In genomic region chr7:106054133-106054532, GRCh38 we compare ENCODE assay signal across 19 cellular contexts. TPM values are rescaled to one million over a fixed set of nuclear protein-coding genes. Genes with fewer than 3 reads are reported as not detected.
DNase-seq lines count a peak whose midpoint lies in the region; ATAC-seq, FAIRE-seq and TF ChIP-seq lines count a peak whose summit lies in the region.
"Had no signal": no experiment of that assay in that cellular context is flagged by ENCODE, and none has a peak within 500 bp of the region (broad histone marks: within the 10 kb centered on the region; RNA-seq: fewer than 3 reads in every experiment).

No MANE protein-coding gene starts in this region.

- 0 out of 2 replicates have a peak overlapping the region, but pooled peaks have one; percentile 1 for H2BK15ac ChIP-seq in H1 (ENCODE audit: low read length)

- H3K27me3 Mint-ChIP-seq in stimulated activated memory B cell treated with anti-CD40 and anti-IgM and Interleukin-4, amounts not matched to agents 10 μg/mL and 1 μg/mL and 100 μg/mL, for 72 hours: no peaks in the 10 kb centered on the region
- H3K27me3 Mint-ChIP-seq: B cell; CD4-positive, alpha-beta T cell had no signal

- peaks cover 16% of the 10 kb centered on the region; the same call in 1 of the 2 replicates for H3K9me3 ChIP-seq in OCI-LY7 (ENCODE audit: low read length)
- no peaks in the 10 kb centered on the region for H3K9me3 ChIP-seq in H1 (ENCODE audit: insufficient read depth in 2 of 2, low read depth in 1 of 2, low read length in 1 of 2)

- H3K27ac ChIP-seq in OCI-LY7 (ENCODE audit: low read depth, low read length, poor library complexity, severe bottlenecking): peak overlapping the region; percentile 38
- no peak overlapping the region for H3K27ac ChIP-seq in H1 (ENCODE audit: low read depth, low read length)
- H3K27ac ChIP-seq: GM23248 had no signal

- H3K4me3 ChIP-seq in H7 (ENCODE audit: insufficient read depth, low read depth, low read length) (no peak overlapping the region), OCI-LY7 (ENCODE audit: low read depth, low read length, poor library complexity, severe bottlenecking) (no peak overlapping the region), H1 (ENCODE audit: extremely low read depth in 1 of 4, insufficient read depth in 2 of 4, low read depth in 3 of 4, low read length in 4 of 4) (no peak overlapping the region)
- H3K4me3 ChIP-seq: GM23248 had no signal

- no peak overlapping the region; the same call in 1 of the 2 replicates for H2BK5ac ChIP-seq in H1 (ENCODE audit: low read depth, low read length)

- BruUV-seq in OCI-LY7 (replicated peaks; lab: Mats Ljungman, UMichigan): no TSS peak

- no peak overlapping the region for H4K91ac ChIP-seq in H1 (replicated peaks; ENCODE audit: insufficient read length, low read length)

- H2BK120ac ChIP-seq in H1 (replicated peaks; ENCODE audit: low read depth, low read length): no peak overlapping the region

- no peaks in the 10 kb centered on the region for H4K20me1 ChIP-seq in OCI-LY7 (ENCODE audit: insufficient read depth, low read length)
- no peaks in the 10 kb centered on the region for H4K20me1 ChIP-seq in H1 (replicated peaks in 1 of 2; ENCODE audit: control insufficient read depth in 1 of 2, insufficient read depth in 2 of 2, low read length in 2 of 2)

- no peak overlapping the region for H3K9ac ChIP-seq in H1 (replicated peaks in 1 of 4; ENCODE audit: extremely low read depth in 1 of 4, low read depth in 3 of 4, low read length in 3 of 4)
- H3K9ac ChIP-seq: GM23248 had no signal

- H3K23me2 ChIP-seq in H1 (ENCODE audit: low read depth, low read length): no peaks in the 10 kb centered on the region

- no peaks in the 10 kb centered on the region for H3K79me1 ChIP-seq in H1 (ENCODE audit: low read depth, low read length)

- H4K5ac ChIP-seq in H1 (ENCODE audit: insufficient read length, low read depth, low read length): no peak overlapping the region

- WGBS in H1 (ENCODE audit: extremely low coverage in 1 of 2, insufficient coverage in 1 of 2, insufficient read length in 1 of 2, insufficient replicate concordance in 2 of 2, low coverage in 1 of 2, low lambda C conversion rate in 2 of 2, missing lambda C conversion rate in 1 of 2), 2 experiments: 87% methylated on average over 3 of the region's 3 CpGs; no CpG with 5 or more reads in 1 of the 2 experiments

- no peak for TF ChIP-seq EP300 in H1 (IDR thresholded peaks at IDR 0.05; ENCODE audit: borderline replicate concordance in 1 of 2, low read depth in 2 of 2, low read length in 2 of 2)

- no peak overlapping the region for H3K56ac ChIP-seq in H1 (replicated peaks; ENCODE audit: insufficient read length, low read depth, low read length)

- H3K4ac ChIP-seq in H1 (replicated peaks; ENCODE audit: insufficient read length, low read depth, low read length): no peak overlapping the region

- H4K8ac ChIP-seq in H1 (ENCODE audit: extremely low read depth, insufficient read depth, low read length): no peak overlapping the region

- FAIRE-seq in H1 (lab: Jason Lieb, UNC): no peak
- FAIRE-seq: A204.1, G401.6, GM12892 had no signal

- H3K36me3 ChIP-seq in H7 (replicated peaks; ENCODE audit: control insufficient read depth, insufficient read depth, low read length) (no peaks in the 10 kb centered on the region), OCI-LY7 (ENCODE audit: insufficient read depth, low read length) (peaks cover 11% of the 10 kb centered on the region; the same call in 1 of the 2 replicates), H1 (ENCODE audit: control insufficient read depth in 2 of 4, insufficient read depth in 4 of 4, low read length in 3 of 4) (no peaks in the 10 kb centered on the region)

- no peaks in the 10 kb centered on the region for H3K36me3 Mint-ChIP-seq in stimulated activated memory B cell treated with anti-CD40 and anti-IgM and Interleukin-4, amounts not matched to agents 10 μg/mL and 1 μg/mL and 100 μg/mL, for 72 hours

- no peak for ATAC-seq in stimulated activated memory B cell treated with anti-CD40 and anti-IgM and Interleukin-4, amounts not matched to agents 10 μg/mL and 1 μg/mL and 100 μg/mL, for 72 hours
- no peak for ATAC-seq in HG03378 (IDR thresholded peaks at IDR 0.05; ENCODE audit: unreplicated experiment)

- H3K27ac Mint-ChIP-seq in stimulated activated memory B cell treated with anti-CD40 and anti-IgM and Interleukin-4, amounts not matched to agents 10 μg/mL and 1 μg/mL and 100 μg/mL, for 72 hours: peak overlapping the region; percentile 63
- H3K27ac Mint-ChIP-seq: CD4-positive, alpha-beta T cell had no signal

- H3K27me3 ChIP-seq in H7 (ENCODE audit: control insufficient read depth, insufficient read depth, low read length) (no peaks in the 10 kb centered on the region), H1 (replicated peaks in 1 of 4; ENCODE audit: control insufficient read depth in 3 of 4, extremely low read depth in 1 of 4, insufficient read depth in 3 of 4, low read length in 3 of 4) (no peaks in the 10 kb centered on the region)

- H3K18ac ChIP-seq in H1 (ENCODE audit: extremely low read depth, low read length): no peak overlapping the region

- H3K9me2 ChIP-seq in OCI-LY7 (ENCODE audit: insufficient read depth, low read length): no peaks in the 10 kb centered on the region

- peak overlapping the region; percentile 64; the same call in 1 of the 2 replicates for H2AFZ ChIP-seq in OCI-LY7 (ENCODE audit: low read length)
- H2AFZ ChIP-seq in H1 (ENCODE audit: low read length): no peak overlapping the region
- H2AFZ ChIP-seq: GM23248 had no signal

- H3K4me2 ChIP-seq in OCI-LY7 (ENCODE audit: low read length) (peak overlapping the region; percentile 39; the same call in 1 of the 2 replicates), H1 (ENCODE audit: insufficient read depth in 1 of 2, low read depth in 2 of 2, low read length in 2 of 2) (no peak overlapping the region)

- TF ChIP-seq CTCF in OCI-LY7 (conservative IDR thresholded peaks at IDR 0.05; ENCODE audit: low read length): no peak
- TF ChIP-seq CTCF in H1 (IDR thresholded peaks at IDR 0.05; ENCODE audit: control extremely low read depth in 1 of 3, insufficient read depth in 1 of 3, low read depth in 1 of 3, low read length in 3 of 3): no peak

- intact Hi-C loops in OCI-LY7 (cut with micrococcal nuclease; ENCODE audit: unreplicated experiment): loop anchor here (10.0 kb wide), 1 partner anchor 811 kb away; the partner anchor contains the start of gene PIK3CG

- H3K79me2 ChIP-seq in OCI-LY7 (ENCODE audit: insufficient read depth, low read depth, low read length): no peaks in the 10 kb centered on the region
- H3K79me2 ChIP-seq in H1 (ENCODE audit: control insufficient read depth in 1 of 2, insufficient read depth in 2 of 2, low read length in 2 of 2): no peaks in the 10 kb centered on the region

- H3K23ac ChIP-seq in H1 (ENCODE audit: insufficient read length): no peak overlapping the region

- H3K9me3 Mint-ChIP-seq in stimulated activated memory B cell treated with anti-CD40 and anti-IgM and Interleukin-4, amounts not matched to agents 10 μg/mL and 1 μg/mL and 100 μg/mL, for 72 hours: no peaks in the 10 kb centered on the region
- H3K9me3 Mint-ChIP-seq: CD4-positive, alpha-beta T cell had no signal

- H2BK20ac ChIP-seq in H1 (ENCODE audit: low read length): peak overlapping the region; percentile 37; the same call in 1 of the 2 replicates

- H3K4me1 ChIP-seq in OCI-LY7 (ENCODE audit: insufficient read depth, low read length, poor library complexity, severe bottlenecking) (peaks cover 78% of the 10 kb centered on the region), H1 (replicated peaks in 1 of 4; ENCODE audit: control insufficient read depth in 3 of 4, insufficient read depth in 4 of 4, low read length in 3 of 4) (peaks cover 0 to 8% (median 2%) of the 10 kb centered on the region in 4 experiments; a peak in 3 of 7 replicates)

- no peak overlapping the region for H2BK12ac ChIP-seq in H1 (ENCODE audit: low read depth, low read length)

- TF ChIP-seq RAD21 in H1 (IDR thresholded peaks at IDR 0.05 in 1 of 2, conservative IDR thresholded peaks at IDR 0.05 in 1 of 2; ENCODE audit: low read depth in 2 of 2, low read length in 2 of 2): no peak

- POLR2A ChIA-PET in OCI-LY7 (lab: Charles Lee) (interaction anchor here (9.7 kb wide), 1 partner anchor 99 kb away, joined by 104 read pairs; no protein-coding TSS in a partner anchor), H1 (lab: Charles Lee; ENCODE audit: partially characterized antibody) (no interaction called here)

- TF ChIP-seq POLR2A in H1 (IDR thresholded peaks at IDR 0.05; ENCODE audit: control extremely low read depth in 1 of 2, low read depth in 2 of 2, low read length in 2 of 2): no peak

- CTCF ChIA-PET in OCI-LY7 (lab: Charles Lee; ENCODE audit: unreplicated experiment) (no interaction called here), H1 (lab: Charles Lee; ENCODE audit: partially characterized antibody) (interaction anchor here (1.7 to 13.0 kb wide), 3 partner anchors 9 to 111 kb away, joined by 6 to 154 read pairs (median 58); no protein-coding TSS in a partner anchor)

- no peak overlapping the region for H3K14ac ChIP-seq in H1 (ENCODE audit: insufficient read length)

- H3K4me1 Mint-ChIP-seq in stimulated activated memory B cell treated with anti-CD40 and anti-IgM and Interleukin-4, amounts not matched to agents 10 μg/mL and 1 μg/mL and 100 μg/mL, for 72 hours: peaks cover 62% of the 10 kb centered on the region

- H3K4me3 Mint-ChIP-seq in stimulated activated memory B cell treated with anti-CD40 and anti-IgM and Interleukin-4, amounts not matched to agents 10 μg/mL and 1 μg/mL and 100 μg/mL, for 72 hours: no peak overlapping the region
- H3K4me3 Mint-ChIP-seq: B cell; CD4-positive, alpha-beta T cell; H9 had no signal

- no peak overlapping the region for H2AK5ac ChIP-seq in H1 (ENCODE audit: low read depth, low read length)

- DNase-seq in H7 (peak; percentile 15), OCI-LY7 (ENCODE audit: low spot score) (no peak), H1 (ENCODE audit: low read depth in 1 of 2, low spot score in 2 of 2) (no peak), GF-D8 (lab: John Stamatoyannopoulos, UW) (no peak), DMS53 treated with DMSO at 0.1 percent for 48 hours (lab: John Stamatoyannopoulos, UW; ENCODE audit: unreplicated experiment) (no peak)
- DNase-seq: Calu3; CD4-positive, alpha-beta T cell; DMS 273 treated with DMSO at 0.1 percent for 48 hours; DMS79; EL; GM23248; H9; IMR-90 had no signal

RNA-seq across cellular contexts. Expression of gene SYPL1, which starts 58.0 kb away (rescaled TPM):
- 25.2 and 30.7 TPM in 2 replicates for total RNA-seq in H7 (2014; rRNA removed; shearing (Covaris generic))
- total RNA-seq in OCI-LY7 (2014; rRNA removed; shearing (Covaris generic)): 30.4 and 34.1 TPM in 2 replicates
- 112 and 118 TPM in 2 replicates for total RNA-seq in OCI-LY7 (2022)
- total RNA-seq in H1 (2021; fragmentation: NEBNext Ultra II Directional; extraction: Animal tissue kit (Norgen Biotek cat#: 25700)): 56.1 and 57.7 TPM in 2 replicates
- polyA plus RNA-seq in H1 (2011; rRNA removed): 27.2 and 44.9 TPM in 2 replicates
- polyA plus RNA-seq in H1 (2011; cell fraction: cytosol; rRNA removed): 36.9 TPM
- 10.4 TPM for polyA plus RNA-seq in H1 (2011; cell fraction: nucleus; rRNA removed)
- polyA plus RNA-seq in H1 (2012, experiment 1 of 2): 33.8 to 44.8 TPM (median 39.5 TPM) in 4 replicates
- 23.3 TPM for polyA plus RNA-seq in H1 (2012, experiment 2 of 2)
- polyA plus RNA-seq in H1 (2013, experiment 1 of 2): 57.6 TPM
- polyA plus RNA-seq in H1 (2013, experiment 2 of 2): 64.2 TPM
- polyA minus RNA-seq in H1 (2011; rRNA and poly(A)+ RNA removed): 44.6 and 67.0 TPM in 2 replicates
- polyA minus RNA-seq in H1 (2011; cell fraction: cytosol; rRNA and poly(A)+ RNA removed): 18.1 TPM
- polyA minus RNA-seq in H1 (2011; cell fraction: nucleus; rRNA and poly(A)+ RNA removed): 25.6 TPM
